20 cellular contexts compared by ENCODE assay signal in genomic region chr6:39221115-39221514, GRCh38. TPM values are rescaled to one million over a fixed set of nuclear protein-coding genes. Genes with fewer than 3 reads are reported as not detected.
DNase-seq lines count a peak whose midpoint lies in the region; ATAC-seq and TF ChIP-seq lines count a peak whose summit lies in the region.
"Had no signal": no experiment of that assay in that cellular context is flagged by ENCODE, and none has a peak within 500 bp of the region (broad histone marks: within the 10 kb centered on the region; RNA-seq: fewer than 3 reads in every experiment).

No MANE protein-coding gene starts in this region.

- peak overlapping the region in 3 of 4 donors; percentile 47 to 60 (median 54) for H3K27ac ChIP-seq in upper lobe of left lung
- H3K27ac ChIP-seq: KMS-11 had no signal

- no peaks in the 10 kb centered on the region for H3K27me3 Mint-ChIP-seq in activated naive CD4-positive, alpha-beta T cell treated with anti-CD3 and anti-CD28 coated beads for 36 hours (ENCODE audit: low read depth)
- H3K27me3 Mint-ChIP-seq in activated CD8-positive, alpha-beta T cell treated with anti-CD3 and anti-CD28 coated beads for 36 hours = no peaks in the 10 kb centered on the region
- peaks cover 3% of the 10 kb centered on the region for H3K27me3 Mint-ChIP-seq in endothelial cell (ENCODE audit: unreplicated experiment)

- 80 to 90% methylated on average over 1 to 3 of the region's 3 CpGs for WGBS in upper lobe of left lung, 2 donors

- no peak overlapping the region for H3K4me3 Mint-ChIP-seq in activated naive CD4-positive, alpha-beta T cell treated with anti-CD3 and anti-CD28 coated beads for 36 hours
- no peak overlapping the region for H3K4me3 Mint-ChIP-seq in activated CD8-positive, alpha-beta T cell treated with anti-CD3 and anti-CD28 coated beads for 36 hours
- no peak overlapping the region for H3K4me3 Mint-ChIP-seq in endothelial cell (ENCODE audit: unreplicated experiment)

- POLR2A ChIA-PET in activated CD8-positive, alpha-beta T cell treated with anti-CD3 and anti-CD28 coated beads for 36 hours (lab: Charles Lee) = interaction anchor here (1.5 kb wide), 1 partner anchor 9 kb away, joined by 4 read pairs; no protein-coding TSS in a partner anchor

- no peak for TF ChIP-seq EP300 in upper lobe of left lung (IDR thresholded peaks at IDR 0.05)

- peak overlapping the region; percentile 20 for H3K27ac Mint-ChIP-seq in activated naive CD4-positive, alpha-beta T cell treated with anti-CD3 and anti-CD28 coated beads for 36 hours
- peak overlapping the region; percentile 12 for H3K27ac Mint-ChIP-seq in activated CD8-positive, alpha-beta T cell treated with anti-CD3 and anti-CD28 coated beads for 36 hours
- H3K27ac Mint-ChIP-seq in endothelial cell (ENCODE audit: unreplicated experiment) = peak overlapping the region; percentile 61

- peaks cover 40% of the 10 kb centered on the region for H3K36me3 Mint-ChIP-seq in activated naive CD4-positive, alpha-beta T cell treated with anti-CD3 and anti-CD28 coated beads for 36 hours (ENCODE audit: low read depth)
- H3K36me3 Mint-ChIP-seq in activated CD8-positive, alpha-beta T cell treated with anti-CD3 and anti-CD28 coated beads for 36 hours (ENCODE audit: low read depth) = peaks cover 85% of the 10 kb centered on the region
- peaks cover 14% of the 10 kb centered on the region for H3K36me3 Mint-ChIP-seq in endothelial cell (ENCODE audit: low read depth, unreplicated experiment)

- no peaks in the 10 kb centered on the region for H3K9me3 ChIP-seq in upper lobe of left lung
- H3K9me3 ChIP-seq: BE2C, HAP-1 had no signal

- H3K4me1 Mint-ChIP-seq in activated naive CD4-positive, alpha-beta T cell treated with anti-CD3 and anti-CD28 coated beads for 36 hours (ENCODE audit: low read depth) = peaks cover 61% of the 10 kb centered on the region
- peaks cover 73% of the 10 kb centered on the region for H3K4me1 Mint-ChIP-seq in activated CD8-positive, alpha-beta T cell treated with anti-CD3 and anti-CD28 coated beads for 36 hours (ENCODE audit: low read depth)
- peaks cover 50% of the 10 kb centered on the region for H3K4me1 Mint-ChIP-seq in endothelial cell (ENCODE audit: unreplicated experiment)

- CTCF ChIA-PET in activated naive CD4-positive, alpha-beta T cell treated with anti-CD3 and anti-CD28 coated beads for 36 hours (lab: Charles Lee) = interaction anchor here (3.1 kb wide), 1 partner anchor 82 kb away, joined by 9 read pairs; no protein-coding TSS in a partner anchor
- CTCF ChIA-PET in activated CD8-positive, alpha-beta T cell treated with anti-CD3 and anti-CD28 coated beads for 36 hours (lab: Charles Lee) = interaction anchor here (1.3 to 2.4 kb wide), 3 partner anchors 9 to 89 kb away, joined by 4 to 8 read pairs (median 5); no protein-coding TSS in a partner anchor

- TF ChIP-seq POLR2A in upper lobe of left lung (IDR thresholded peaks at IDR 0.05) = no peak

- no peaks in the 10 kb centered on the region for H3K27me3 ChIP-seq in upper lobe of left lung
- H3K27me3 ChIP-seq: BE2C had no signal

- DNase-seq in activated naive CD4-positive, alpha-beta T cell treated with anti-CD3 and anti-CD28 coated beads for 36 hours = no peak
- DNase-seq in activated naive CD4-positive, alpha-beta T cell treated with Interleukin-2 at 50 U/mL for 16 hours = no peak
- DNase-seq in activated CD8-positive, alpha-beta T cell treated with anti-CD3 and anti-CD28 coated beads for 36 hours = no peak
- DNase-seq in endothelial cell (ENCODE audit: low spot score) (no peak), upper lobe of left lung (no peak), NCI-H146 treated with DMSO at 0.1 percent for 48 hours (lab: John Stamatoyannopoulos, UW; ENCODE audit: unreplicated experiment) (no peak), amygdala (lab: John Stamatoyannopoulos, UW) (no peak)
- no peak for DNase-seq in effector CD8-positive, alpha-beta T cell (lab: John Stamatoyannopoulos, UW)
- DNase-seq: BE2C, DMS79 treated with DMSO at 0.1 percent for 48 hours, NCI-H1105, NCI-H146, NCI-H2029 treated with DMSO at 0.1 percent for 48 hours, NCI-H226, NCI-H510A treated with DMSO at 0.1 percent for 48 hours, NCI-H774, SIG-M5 had no signal

- H3K36me3 ChIP-seq in upper lobe of left lung = no peaks in the 10 kb centered on the region
- H3K36me3 ChIP-seq: BE2C, HAP-1 had no signal

- TF ChIP-seq CTCF in activated CD8-positive, alpha-beta T cell treated with anti-CD3 and anti-CD28 coated beads for 36 hours (IDR thresholded peaks at IDR 0.05) = no peak
- no peak for TF ChIP-seq CTCF in endothelial cell (IDR thresholded peaks at IDR 0.05; ENCODE audit: unreplicated experiment)
- no peak for TF ChIP-seq CTCF in upper lobe of left lung (IDR thresholded peaks at IDR 0.05)

- no peak for ATAC-seq in activated CD8-positive, alpha-beta T cell treated with anti-CD3 and anti-CD28 coated beads for 36 hours
- ATAC-seq in upper lobe of left lung (ENCODE audit: low FRiP score in 2 of 2) = no peak
- ATAC-seq: Panc1 had no signal

- no peaks in the 10 kb centered on the region for H3K9me3 Mint-ChIP-seq in activated naive CD4-positive, alpha-beta T cell treated with anti-CD3 and anti-CD28 coated beads for 36 hours
- H3K9me3 Mint-ChIP-seq in activated CD8-positive, alpha-beta T cell treated with anti-CD3 and anti-CD28 coated beads for 36 hours = peaks cover 3% of the 10 kb centered on the region
- H3K9me3 Mint-ChIP-seq in endothelial cell (ENCODE audit: unreplicated experiment) = no peaks in the 10 kb centered on the region

- H3K4me1 ChIP-seq in upper lobe of left lung = peaks cover 55 to 91% (median 73%) of the 10 kb centered on the region in 4 donors
- H3K4me1 ChIP-seq: BE2C, HAP-1 had no signal

- no peak overlapping the region for H3K4me3 ChIP-seq in upper lobe of left lung
- H3K4me3 ChIP-seq: HAP-1 had no signal

- intact Hi-C loops in activated naive CD4-positive, alpha-beta T cell treated with anti-CD3 and anti-CD28 coated beads for 36 hours (cut with micrococcal nuclease) = loop anchor here (10.0 kb wide), 1 partner anchor 586 kb away; the partner anchor contains the start of gene BTBD9
- intact Hi-C loops in activated CD8-positive, alpha-beta T cell treated with anti-CD3 and anti-CD28 coated beads for 36 hours (cut with micrococcal nuclease) = loop anchor here (10.0 kb wide), 1 partner anchor 84 kb away; no protein-coding TSS in a partner anchor

RNA-seq across cellular contexts. Expression of gene KCNK5, which starts 8.2 kb away (rescaled TPM):
- total RNA-seq in activated naive CD4-positive, alpha-beta T cell treated with anti-CD3 and anti-CD28 coated beads for 36 hours = 1 to 10 TPM; 9.0 to 9.2 TPM
- total RNA-seq in activated CD8-positive, alpha-beta T cell treated with anti-CD3 and anti-CD28 coated beads for 36 hours = 10 to 100 TPM; 25.0 to 25.9 TPM
- 9.8 TPM for total RNA-seq in endothelial cell (ENCODE audit: unreplicated experiment)
- 10 to 100 TPM in 5 of 6 donors, 1 to 10 TPM in 1; 8.9 to 34.6 (median 17.3) TPM for total RNA-seq in upper lobe of left lung
